ENCODE assay signal across 24 cellular contexts in the genomic region with DNA sequence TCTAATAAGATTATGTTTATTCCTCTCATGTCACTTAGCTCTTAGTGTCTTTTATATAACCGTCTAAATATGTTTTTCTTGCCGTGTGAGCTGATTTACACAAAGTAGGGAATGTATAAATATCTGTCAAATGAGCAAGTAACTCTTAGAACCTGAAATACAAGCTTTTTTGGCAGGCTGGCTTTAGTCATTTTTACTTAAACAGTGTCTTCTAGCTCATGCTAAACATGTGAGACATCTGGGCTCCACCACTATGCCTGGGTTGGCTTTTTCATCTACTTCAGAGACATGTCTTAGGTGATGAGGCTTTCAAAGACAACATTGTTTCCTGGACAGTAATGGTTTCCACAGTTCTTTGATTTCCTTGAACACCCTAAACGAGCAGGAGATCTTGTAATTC.
"Had no signal": no experiment of that assay in that cellular context is flagged by ENCODE, and none has a peak within 500 bp of the region (broad histone marks: within the 10 kb centered on the region; RNA-seq: fewer than 3 reads in every experiment).

No MANE protein-coding gene starts in this region.

- DNase-seq: cortex of kidney; dorsolateral prefrontal cortex; effector CD8-positive, alpha-beta T cell; gastrocnemius medialis; immature natural killer cell; left ventricle myocardium inferior; lower lobe of right lung; mesenchymal stem cell; naive B cell; occipital lobe; pancreas; right cardiac atrium; stimulated activated CD4-positive, alpha-beta T cell treated with anti-CD3 and anti-CD28 coated beads, Interleukin-4, amount 100 ng/mL, for 1 hour; stimulated activated CD8-positive, alpha-beta memory T cell treated with anti-CD3 and anti-CD28 coated beads, Interleukin-4, amount 100 ng/mL, for 48 hours; stimulated activated naive CD8-positive, alpha-beta T cell treated with anti-CD3 and anti-CD28 coated beads, Interleukin-15, Interleukin-2, amounts not matched to agents 100 U/mL and 50 U/mL, for 24 hours; thyroid gland; upper lobe of right lung had no signal

- H3K27me3 ChIP-seq: dorsolateral prefrontal cortex, esophagus muscularis mucosa, gastrocnemius medialis, pancreas, suprapubic skin, thyroid gland, upper lobe of right lung, vagina had no signal

- FAIRE-seq: endometrium, keratinocyte, pancreas had no signal

- H3K4me3 ChIP-seq: dorsolateral prefrontal cortex, esophagus muscularis mucosa, gastrocnemius medialis, left ventricle myocardium inferior, lower lobe of right lung, pancreas, suprapubic skin, thyroid gland, upper lobe of right lung, vagina had no signal

- H3K9me3 ChIP-seq: esophagus muscularis mucosa, gastrocnemius medialis, lower lobe of right lung, pancreas, suprapubic skin, thyroid gland, upper lobe of right lung, vagina had no signal

- H3K4me1 ChIP-seq: left ventricle myocardium inferior, suprapubic skin, vagina had no signal

- H3K27ac ChIP-seq: dorsolateral prefrontal cortex, epithelial cell of prostate, esophagus muscularis mucosa, gastrocnemius medialis, left ventricle myocardium inferior, lower lobe of right lung, suprapubic skin, thyroid gland, upper lobe of right lung, vagina had no signal

- H3K36me3 ChIP-seq: esophagus muscularis mucosa, gastrocnemius medialis, left ventricle myocardium inferior, lower lobe of right lung, pancreas, suprapubic skin, thyroid gland, upper lobe of right lung, vagina had no signal

- ATAC-seq: gastrocnemius medialis; lower lobe of right lung; right cardiac atrium; stimulated activated effector memory CD8-positive, alpha-beta T cell treated with anti-CD3 and anti-CD28 coated beads, Interleukin-12 subunit alpha, Interleukin-12 subunit beta, amount 100 ng/mL, for 72 hours; stimulated activated naive CD8-positive, alpha-beta T cell treated with anti-CD3 and anti-CD28 coated beads, Interleukin-15, Interleukin-2, amounts not matched to agents 100 U/mL and 50 U/mL, for 24 hours; upper lobe of right lung had no signal
